In the genomic region with DNA sequence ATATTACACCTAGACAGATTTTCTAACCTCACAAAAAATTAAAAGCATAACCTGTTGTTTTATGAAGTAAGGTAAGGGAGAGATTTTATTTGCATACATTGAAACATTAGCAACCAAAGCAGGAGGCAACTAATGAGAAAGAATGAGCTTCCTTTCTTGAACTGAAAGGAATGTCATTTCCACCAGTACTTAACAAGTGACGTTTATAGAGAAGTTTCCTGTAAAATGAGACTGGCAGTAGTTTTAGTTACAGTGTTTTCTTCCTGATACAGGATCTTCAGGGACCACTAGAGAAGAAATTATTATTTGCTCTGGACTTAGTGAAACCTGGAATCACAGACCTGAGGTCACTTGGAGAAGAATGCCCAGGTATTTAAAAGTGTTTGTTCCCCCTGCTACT, we compare ENCODE assay signal across 1 cellular context.
TF ChIP-seq lines count a peak whose summit lies in the region.

No MANE protein-coding gene starts in this region.

TF ChIP-seq in SK-N-SH treated with all-trans-retinoic acid at 6 μM for 48 hours, 23 proteins besides CTCF, POLR2A, EP300 and RAD21 (continued from another document):
- TF ChIP-seq, protein P1, sequence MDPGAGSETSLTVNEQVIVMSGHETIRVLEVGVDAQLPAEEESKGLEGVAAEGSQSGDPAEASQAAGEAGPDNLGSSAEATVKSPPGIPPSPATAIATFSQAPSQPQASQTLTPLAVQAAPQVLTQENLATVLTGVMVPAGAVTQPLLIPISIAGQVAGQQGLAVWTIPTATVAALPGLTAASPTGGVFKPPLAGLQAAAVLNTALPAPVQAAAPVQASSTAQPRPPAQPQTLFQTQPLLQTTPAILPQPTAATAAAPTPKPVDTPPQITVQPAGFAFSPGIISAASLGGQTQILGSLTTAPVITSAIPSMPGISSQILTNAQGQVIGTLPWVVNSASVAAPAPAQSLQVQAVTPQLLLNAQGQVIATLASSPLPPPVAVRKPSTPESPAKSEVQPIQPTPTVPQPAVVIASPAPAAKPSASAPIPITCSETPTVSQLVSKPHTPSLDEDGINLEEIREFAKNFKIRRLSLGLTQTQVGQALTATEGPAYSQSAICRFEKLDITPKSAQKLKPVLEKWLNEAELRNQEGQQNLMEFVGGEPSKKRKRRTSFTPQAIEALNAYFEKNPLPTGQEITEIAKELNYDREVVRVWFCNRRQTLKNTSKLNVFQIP (CRISPR knock-in tag; IDR thresholded peaks at IDR 0.05; ENCODE audit: borderline replicate concordance, low read depth) = no peak
- TF ChIP-seq ZNF565 (CRISPR knock-in tag; conservative IDR thresholded peaks at IDR 0.05; ENCODE audit: low read depth) (no peak), PPARA (CRISPR knock-in tag; IDR thresholded peaks at IDR 0.05; ENCODE audit: borderline replicate concordance) (no peak), RARB (CRISPR knock-in tag; IDR thresholded peaks at IDR 0.05) (no peak), ISL1 (CRISPR knock-in tag; IDR thresholded peaks at IDR 0.05) (no peak), CSDC2 (CRISPR knock-in tag; IDR thresholded peaks at IDR 0.05) (no peak)
